Comparison of ENCODE assay signal across 21 cellular contexts in the genomic region with DNA sequence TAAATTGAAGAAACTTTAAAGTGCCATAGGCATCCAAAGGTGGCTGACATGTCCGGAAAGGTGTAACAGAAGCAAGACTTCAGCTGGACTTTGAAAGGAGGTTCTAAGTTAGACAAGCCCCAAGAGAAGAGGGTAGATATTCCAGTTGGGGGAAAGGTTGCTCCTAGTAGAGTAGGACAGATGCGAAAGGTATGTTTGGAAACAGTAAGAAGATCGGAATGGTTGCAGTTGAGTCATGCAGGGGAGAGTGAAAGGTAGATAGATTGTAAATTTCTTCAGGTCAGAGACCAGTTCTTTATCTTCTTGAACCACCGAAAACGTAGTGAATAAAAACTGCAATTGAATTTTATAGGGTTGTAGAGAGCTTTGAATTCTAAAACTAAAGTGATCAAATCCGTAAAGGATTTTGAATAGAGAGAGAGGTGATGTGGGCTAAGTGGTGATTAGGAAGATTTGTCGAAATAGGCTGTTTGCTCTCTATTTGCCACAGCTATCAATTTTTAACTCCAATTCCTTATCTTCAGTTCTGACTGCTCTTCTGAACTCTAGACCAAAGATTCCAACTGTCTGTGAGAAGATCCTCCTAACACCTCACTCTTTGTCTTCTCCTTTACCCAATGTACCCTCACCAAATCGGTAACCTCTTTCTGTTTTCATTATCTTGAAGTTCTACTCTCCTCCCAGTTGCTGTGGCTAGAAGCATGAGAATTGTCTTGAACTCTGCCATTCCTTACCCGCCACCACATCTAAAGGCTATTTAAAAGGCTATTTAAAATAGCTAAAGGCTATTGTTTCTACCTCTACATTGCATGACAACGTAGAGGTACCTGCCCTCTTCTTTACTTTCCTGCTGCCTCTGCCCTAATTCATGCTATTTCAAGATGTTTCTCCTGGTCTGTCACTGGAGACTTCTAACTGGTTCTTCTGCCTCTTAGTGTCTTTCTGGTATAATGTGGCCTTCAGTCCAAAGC. TPM values are rescaled to one million over a fixed set of nuclear protein-coding genes. Genes with fewer than 3 reads are reported as not detected.
A peak's percentile ranks its signal among the peaks of the same experiment; 100 is the strongest.
DNase-seq lines count a peak whose midpoint lies in the region; ATAC-seq lines count a peak whose summit lies in the region.
"Had no signal": no experiment of that assay in that cellular context is flagged by ENCODE, and none has a peak within 500 bp of the region (broad histone marks: within the 10 kb centered on the region; RNA-seq: fewer than 3 reads in every experiment).

No MANE protein-coding gene starts in this region.

- no peaks in the 10 kb centered on the region for H3K27me3 ChIP-seq in HUES64 (ENCODE audit: insufficient read depth, low read length)
- H3K27me3 ChIP-seq: adrenal gland; BLaER1 treated with 17β-estradiol and CSF1 and Interleukin-3, amounts not matched to agents 10 nM and 100 nM; tibial artery had no signal

- WGBS in HUES64, result 65% methylated on average over 9 of the region's 10 CpGs

- no peak for DNase-seq in T-helper 2 cell treated with Interferon-gamma antibody and Interleukin-4, amounts not matched to agents 5 μg/mL and 100 μg/mL, for 36 hours (ENCODE audit: low spot score)
- DNase-seq in T-helper 2 cell, result no peak
- DNase-seq in central memory CD8-positive, alpha-beta T cell (ENCODE audit: low spot score in 2 of 2), result no peak
- DNase-seq in naive B cell, result no peak
- no peak for DNase-seq in HuH-7.5 (ENCODE audit: low spot score)
- DNase-seq: adrenal gland; cerebellar nuclear complex; DMS79; left ventricle myocardium inferior; NCI-H345; NK-92 treated with Interleukin-12 subunit alpha and Interleukin-12 subunit beta, amount 100 ng/mL, for 24 hours; tibial artery had no signal

- peaks cover 24% of the 10 kb centered on the region for H3K4me1 ChIP-seq in HUES64 (ENCODE audit: insufficient read depth, low read length)
- H3K4me1 ChIP-seq: parathyroid adenoma had no signal

- peaks cover 55% of the 10 kb centered on the region for H3K36me3 Mint-ChIP-seq in T-helper 2 cell treated with Interferon-gamma antibody and Interleukin-4, amounts not matched to agents 5 μg/mL and 100 μg/mL, for 36 hours (ENCODE audit: low read depth)
- peaks cover 16% of the 10 kb centered on the region for H3K36me3 Mint-ChIP-seq in central memory CD8-positive, alpha-beta T cell (ENCODE audit: insufficient read depth)
- H3K36me3 Mint-ChIP-seq in naive B cell, result peaks cover 29 to 32% of the 10 kb centered on the region in 2 donors

- no peak overlapping the region; the same call in 1 of the 2 replicates for H3K9ac ChIP-seq in HUES64 (ENCODE audit: low read depth, low read length)
- H3K9ac ChIP-seq: BLaER1 treated with 17β-estradiol and CSF1 and Interleukin-3, amounts not matched to agents 10 nM and 100 nM; parathyroid adenoma had no signal

- no peaks in the 10 kb centered on the region for H3K27me3 Mint-ChIP-seq in T-helper 2 cell treated with Interferon-gamma antibody and Interleukin-4, amounts not matched to agents 5 μg/mL and 100 μg/mL, for 36 hours (ENCODE audit: low read depth)
- no peaks in the 10 kb centered on the region for H3K27me3 Mint-ChIP-seq in central memory CD8-positive, alpha-beta T cell
- no peaks in the 10 kb centered on the region for H3K27me3 Mint-ChIP-seq in naive B cell

- H3K27ac Mint-ChIP-seq in T-helper 2 cell treated with Interferon-gamma antibody and Interleukin-4, amounts not matched to agents 5 μg/mL and 100 μg/mL, for 36 hours, result peak overlapping the region; percentile 43
- peak overlapping the region; percentile 52 for H3K27ac Mint-ChIP-seq in central memory CD8-positive, alpha-beta T cell (ENCODE audit: low read depth)
- H3K27ac Mint-ChIP-seq in naive B cell, result peak overlapping the region in 4 of 6 donors; percentile 5 to 58 (median 40)
- H3K27ac Mint-ChIP-seq: T-helper 1 cell treated with Interleukin-12 subunit alpha and Interleukin-12 subunit beta and Interleukin-4 antibody, amounts not matched to agents 30 μg/mL and 1 μg/mL, for 36 hours had no signal

- peaks cover 47% of the 10 kb centered on the region for H3K4me1 Mint-ChIP-seq in T-helper 2 cell treated with Interferon-gamma antibody and Interleukin-4, amounts not matched to agents 5 μg/mL and 100 μg/mL, for 36 hours (ENCODE audit: low read depth)
- H3K4me1 Mint-ChIP-seq in central memory CD8-positive, alpha-beta T cell, result peaks cover 63% of the 10 kb centered on the region
- H3K4me1 Mint-ChIP-seq in naive B cell, result peaks cover 47 to 78% (median 68%) of the 10 kb centered on the region in 3 donors

- H3K4me3 Mint-ChIP-seq in T-helper 2 cell treated with Interferon-gamma antibody and Interleukin-4, amounts not matched to agents 5 μg/mL and 100 μg/mL, for 36 hours, result no peak overlapping the region
- peak overlapping the region; percentile 18 for H3K4me3 Mint-ChIP-seq in central memory CD8-positive, alpha-beta T cell
- peak overlapping the region in 3 of 8 donors; percentile 12 to 65 (median 58) for H3K4me3 Mint-ChIP-seq in naive B cell
- H3K4me3 Mint-ChIP-seq: T-helper 1 cell treated with Interleukin-12 subunit alpha and Interleukin-12 subunit beta and Interleukin-4 antibody, amounts not matched to agents 30 μg/mL and 1 μg/mL, for 36 hours had no signal

- H3K9me3 ChIP-seq in HUES64 (ENCODE audit: insufficient read depth, low read depth, low read length), result no peaks in the 10 kb centered on the region
- H3K9me3 ChIP-seq: adrenal gland, left ventricle myocardium inferior, tibial artery had no signal

- H3K36me3 ChIP-seq in HUES64 (ENCODE audit: insufficient read depth, low read length), result no peaks in the 10 kb centered on the region
- H3K36me3 ChIP-seq: adrenal gland, left ventricle myocardium inferior, tibial artery had no signal

- no peaks in the 10 kb centered on the region for H3K9me3 Mint-ChIP-seq in T-helper 2 cell treated with Interferon-gamma antibody and Interleukin-4, amounts not matched to agents 5 μg/mL and 100 μg/mL, for 36 hours
- H3K9me3 Mint-ChIP-seq in central memory CD8-positive, alpha-beta T cell, result no peaks in the 10 kb centered on the region
- H3K9me3 Mint-ChIP-seq in naive B cell, result no peaks in the 10 kb centered on the region
- H3K9me3 Mint-ChIP-seq: T-helper 1 cell treated with Interleukin-12 subunit alpha and Interleukin-12 subunit beta and Interleukin-4 antibody, amounts not matched to agents 30 μg/mL and 1 μg/mL, for 36 hours had no signal

- peak overlapping the region; percentile 3; the same call in 1 of the 2 replicates for H3K4me3 ChIP-seq in HUES64 (ENCODE audit: low read length)
- H3K4me3 ChIP-seq: adrenal gland; BLaER1 treated with 17β-estradiol and CSF1 and Interleukin-3, amounts not matched to agents 10 nM and 100 nM; left ventricle myocardium inferior; skin epidermis; tibial artery had no signal

- ATAC-seq in central memory CD8-positive, alpha-beta T cell (replicated peaks; ENCODE audit: extremely low read depth, poor library complexity, severe bottlenecking), result no peak
- ATAC-seq in naive B cell (ENCODE audit: low read depth in 2 of 2), result no peak
- no peak for ATAC-seq in HG03159 (IDR thresholded peaks at IDR 0.05; ENCODE audit: unreplicated experiment)
- no peak for ATAC-seq in HG03025 (IDR thresholded peaks at IDR 0.05; ENCODE audit: low FRiP score, unreplicated experiment)
- ATAC-seq: activated CD4-positive, CD25-positive, alpha-beta regulatory T cell treated with anti-CD3 and anti-CD28 coated beads, Interleukin-2, amount 50 U/mL, for 24 hours had no signal

- peak overlapping the region; percentile 79 for H3K27ac ChIP-seq in HUES64 (ENCODE audit: low read depth, low read length)
- H3K27ac ChIP-seq: 22Rv1; adrenal gland; BLaER1 treated with 17β-estradiol and CSF1 and Interleukin-3, amounts not matched to agents 10 nM and 100 nM; left ventricle myocardium inferior; parathyroid adenoma; skin epidermis; tibial artery had no signal

RNA-seq across cellular contexts. Expression of a gene that starts 16.7 kb away (rescaled TPM):
- 76.3 TPM for polyA plus RNA-seq in HUES64 (2013, experiment 1 of 2)
- polyA plus RNA-seq in HUES64 (2013, experiment 2 of 2), result 81.7 TPM
- polyA plus RNA-seq in naive B cell (ENCODE audit: low read depth in 6 of 6), result 10 to 100 TPM in 5 of 6 donors, 1 to 10 TPM in 1; 9.1 to 96.3 (median 29.5) TPM
